ENCODE assay signal across 10 cellular contexts in genomic region chr12:89710873-89711179, GRCh38. TPM values are rescaled to one million over a fixed set of nuclear protein-coding genes. Genes with fewer than 3 reads are reported as not detected.
DNase-seq lines count a peak whose midpoint lies in the region; ATAC-seq, FAIRE-seq and TF ChIP-seq lines count a peak whose summit lies in the region.
"Had no signal": no experiment of that assay in that cellular context is flagged by ENCODE, and none has a peak within 500 bp of the region (broad histone marks: within the 10 kb centered on the region; RNA-seq: fewer than 3 reads in every experiment).

No MANE protein-coding gene starts in this region.

- no peaks in the 10 kb centered on the region for H3K36me3 Mint-ChIP-seq in astrocyte (ENCODE audit: low read depth, unreplicated experiment)

- TF ChIP-seq POLR2A in HepG2 (IDR thresholded peaks at IDR 0.05; ENCODE audit: insufficient read depth in 1 of 2, low read depth in 2 of 2, low read length in 2 of 2): no peak
- no peak for TF ChIP-seq POLR2A in right lobe of liver (IDR thresholded peaks at IDR 0.05)

- TF ChIP-seq EP300 in HepG2 (IDR thresholded peaks at IDR 0.05; ENCODE audit: low read depth in 2 of 2, low read length in 2 of 2): no peak
- TF ChIP-seq EP300 in HepG2 (CRISPR knock-in tag; IDR thresholded peaks at IDR 0.05; ENCODE audit: borderline replicate concordance): no peak

- H3K79me2 ChIP-seq in HepG2 (ENCODE audit: insufficient read depth, low read length) (peaks cover 26% of the 10 kb centered on the region), astrocyte (ENCODE audit: insufficient read depth, low read length) (peaks cover 26% of the 10 kb centered on the region)

- no peaks in the 10 kb centered on the region for H3K36me3 ChIP-seq in HepG2 (replicated peaks in 1 of 2; ENCODE audit: control insufficient read depth in 1 of 2, insufficient read depth in 2 of 2, low read length in 2 of 2)
- no peaks in the 10 kb centered on the region for H3K36me3 ChIP-seq in right lobe of liver
- H3K36me3 ChIP-seq in astrocyte (ENCODE audit: insufficient read depth, low read length): no peaks in the 10 kb centered on the region
- no peaks in the 10 kb centered on the region for H3K36me3 ChIP-seq in mesodermal cell (ENCODE audit: control insufficient read depth, insufficient read depth, low read length)
- H3K36me3 ChIP-seq: thyroid gland had no signal

- H3K9ac ChIP-seq in HepG2 (ENCODE audit: insufficient read depth, low read depth, low read length) (no peak overlapping the region), astrocyte (ENCODE audit: low read length) (peak overlapping the region; percentile 94)

- H3K4me3 ChIP-seq in HepG2 (replicated peaks in 1 of 3; ENCODE audit: insufficient read depth in 1 of 3, low read depth in 2 of 3, low read length in 3 of 3) (peak overlapping the region in 1 of 3 experiments; percentile 80; a peak in 2 of 6 replicates), right lobe of liver (peak overlapping the region in 1 of 3 donors; percentile 81), astrocyte (ENCODE audit: insufficient read depth, low read depth, low read length) (peak overlapping the region; percentile 75), mesodermal cell (ENCODE audit: extremely low read depth, insufficient read depth, low read length, poor library complexity, severe bottlenecking) (peak overlapping the region; percentile 88)

- no peak for DNase-seq in HepG2 (ENCODE audit: low spot score)
- no peak for DNase-seq in right lobe of liver
- DNase-seq in astrocyte (ENCODE audit: low read depth): no peak
- no peak for DNase-seq in inferior parietal cortex (ENCODE audit: extremely low spot score)
- no peak for DNase-seq in activated gamma-delta T cell treated with Interleukin-2 at 50 U/mL for 16 hours
- DNase-seq in AG08396 (ENCODE audit: low spot score): no peak
- no peak for DNase-seq in superior temporal gyrus (ENCODE audit: extremely low spot score)
- DNase-seq: NCI-H524, thyroid gland had no signal

- H3K4me1 Mint-ChIP-seq in astrocyte (ENCODE audit: low read depth, unreplicated experiment): peaks cover 6% of the 10 kb centered on the region

- H3K4me3 Mint-ChIP-seq in astrocyte (ENCODE audit: unreplicated experiment): peak overlapping the region; percentile 93

- H3K27me3 ChIP-seq in HepG2 (ENCODE audit: control insufficient read depth in 1 of 2, insufficient read depth in 2 of 2, low read length in 2 of 2) (no peaks in the 10 kb centered on the region; a peak in 1 of 5 replicates), right lobe of liver (no peaks in the 10 kb centered on the region), astrocyte (ENCODE audit: insufficient read depth, low read length) (no peaks in the 10 kb centered on the region)
- H3K27me3 ChIP-seq: thyroid gland had no signal

- H3K27me3 Mint-ChIP-seq in astrocyte (ENCODE audit: low read depth, unreplicated experiment): no peaks in the 10 kb centered on the region

- no peak overlapping the region for H3K27ac ChIP-seq in HepG2 (ENCODE audit: extremely low read length, insufficient read depth, low read length)
- H3K27ac ChIP-seq in right lobe of liver: no peak overlapping the region
- H3K27ac ChIP-seq in astrocyte (ENCODE audit: low read depth, low read length): no peak overlapping the region
- no peak overlapping the region for H3K27ac ChIP-seq in mesodermal cell (ENCODE audit: low read depth, low read length, severe bottlenecking)

- H4K20me1 ChIP-seq in HepG2 (ENCODE audit: insufficient read depth, low read length) (peaks cover 10% of the 10 kb centered on the region; the same call in 1 of the 2 replicates), astrocyte (ENCODE audit: insufficient read depth, low read length) (peaks cover 19% of the 10 kb centered on the region)

- CTCF ChIA-PET in HepG2 (lab: Yijun Ruan, JAX; ENCODE audit: low intra/inter-chr PET ratio, low total read pairs): no interaction called here

- H3K9me3 Mint-ChIP-seq in astrocyte (ENCODE audit: unreplicated experiment): peaks cover 12% of the 10 kb centered on the region

- 41% methylated on average over 2 of the region's 2 CpGs for WGBS in HepG2 (ENCODE audit: low lambda C conversion rate)
- 30% methylated on average over 2 of the region's 2 CpGs for WGBS in right lobe of liver (ENCODE audit: insufficient coverage, low coverage, low lambda C conversion rate, missing lambda C conversion rate)
- no CpG with 5 or more reads among the region's 2 CpGs for WGBS in mesodermal cell (ENCODE audit: insufficient coverage in 2 of 2), 2 experiments

- TF ChIP-seq CTCF in HepG2 (CRISPR knock-in tag; IDR thresholded peaks at IDR 0.05): no peak
- no peak for TF ChIP-seq CTCF in right lobe of liver (IDR thresholded peaks at IDR 0.05)
- no peak for TF ChIP-seq CTCF in astrocyte (IDR thresholded peaks at IDR 0.05; ENCODE audit: insufficient read depth, low read depth, low read length)

- H3K4me1 ChIP-seq in HepG2 (ENCODE audit: insufficient read depth, low read length): peaks cover 17% of the 10 kb centered on the region
- peaks cover 0 to 6% (median 0%) of the 10 kb centered on the region in 4 donors for H3K4me1 ChIP-seq in right lobe of liver
- no peaks in the 10 kb centered on the region for H3K4me1 ChIP-seq in astrocyte (ENCODE audit: insufficient read depth, low read length)
- peaks cover 5% of the 10 kb centered on the region for H3K4me1 ChIP-seq in mesodermal cell (ENCODE audit: control insufficient read depth, insufficient read depth, low read length, poor library complexity, severe bottlenecking)

- no peak overlapping the region for H2AFZ ChIP-seq in HepG2 (ENCODE audit: low read length)
- H2AFZ ChIP-seq in astrocyte (ENCODE audit: low read depth, low read length): no peak overlapping the region

- H3K4me2 ChIP-seq in HepG2 (ENCODE audit: low read depth, low read length) (peak overlapping the region; percentile 95; the same call in 1 of the 2 replicates), astrocyte (ENCODE audit: low read length) (peak overlapping the region; percentile 91)

- intact Hi-C loops in HepG2 (cut with micrococcal nuclease; ENCODE audit: unreplicated experiment) (no loop called here), right lobe of liver (cut with DNase I) (no loop called here)

- BruUV-seq in HepG2 (replicated peaks; lab: Mats Ljungman, UMichigan): no TSS peak

- in situ Hi-C loops in HepG2 (cut with HindIII; ENCODE audit: extremely low pct_ligation_motif_present, low pct_unique_long_range_greater_than_20kb): no loop called here

- no peak for TF ChIP-seq RAD21 in HepG2 (CRISPR knock-in tag; IDR thresholded peaks at IDR 0.05)

- no peak for ATAC-seq in HepG2
- ATAC-seq in right lobe of liver: no peak

- FAIRE-seq in HepG2 (lab: Jason Lieb, UNC) (no peak), astrocyte (lab: Jason Lieb, UNC) (no peak)

- no peaks in the 10 kb centered on the region for H3K9me3 ChIP-seq in HepG2 (ENCODE audit: low read length)
- H3K9me3 ChIP-seq in right lobe of liver: no peaks in the 10 kb centered on the region
- no peaks in the 10 kb centered on the region for H3K9me3 ChIP-seq in astrocyte (ENCODE audit: insufficient read depth, low read depth, low read length)
- peaks cover 14% of the 10 kb centered on the region for H3K9me3 ChIP-seq in mesodermal cell (ENCODE audit: control insufficient read depth, low read length)
- H3K9me3 ChIP-seq: thyroid gland had no signal

- no peak overlapping the region for H3K27ac Mint-ChIP-seq in astrocyte (ENCODE audit: unreplicated experiment)

- POLR2A ChIA-PET in HepG2 (lab: Yijun Ruan, JAX): interaction anchor here (3.0 kb wide), 1 partner anchor 77 kb away, joined by 22 read pairs; no protein-coding TSS in a partner anchor

TF ChIP-seq in HepG2, 621 proteins besides CTCF, POLR2A, EP300 and RAD21 (continues in another document):
- TF ChIP-seq NFKB2 (CRISPR knock-in tag; IDR thresholded peaks at IDR 0.05; ENCODE audit: borderline replicate concordance) (no peak), ZNF510 (CRISPR knock-in tag; IDR thresholded peaks at IDR 0.05; ENCODE audit: low read depth) (no peak), ZNF33B (CRISPR knock-in tag; IDR thresholded peaks at IDR 0.05) (no peak), ZKSCAN8 (CRISPR knock-in tag; IDR thresholded peaks at IDR 0.05; ENCODE audit: borderline replicate concordance) (no peak), ZNF724P (CRISPR knock-in tag; IDR thresholded peaks at IDR 0.05; ENCODE audit: borderline replicate concordance) (no peak), SMYD3 (CRISPR knock-in tag; IDR thresholded peaks at IDR 0.05) (no peak), ZFX (CRISPR knock-in tag; IDR thresholded peaks at IDR 0.05; ENCODE audit: low read depth) (no peak), ZNF274 (CRISPR knock-in tag; IDR thresholded peaks at IDR 0.05) (no peak)

RNA-seq across cellular contexts. Expression of gene ATP2B1, which starts 2.2 kb away (rescaled TPM):
- total RNA-seq in HepG2 (2016; rRNA removed; fragmentation: Illumina TruSeq; extraction: Trizol) (46.5 and 60.2 TPM in 2 replicates), right lobe of liver (10 to 100 TPM; 10.4 to 23.9 (median 17.6) TPM), astrocyte (48.9 and 54.7 TPM in 2 replicates)
- 8.5 and 11.5 TPM in 2 replicates for total RNA-seq in HepG2 (2016; cell fraction: cytosol; rRNA removed; fragmentation: Illumina TruSeq; extraction: Trizol; ENCODE audit: low read depth)
- total RNA-seq in HepG2 (2016; cell fraction: insoluble cytoplasmic fraction; rRNA removed; fragmentation: Illumina TruSeq; extraction: Trizol): 52.7 and 57.3 TPM in 2 replicates
- 14.5 and 16.1 TPM in 2 replicates for total RNA-seq in HepG2 (2016; cell fraction: membrane; rRNA removed; fragmentation: Illumina TruSeq; extraction: Trizol)
- 81.0 and 90.0 TPM in 2 replicates for total RNA-seq in HepG2 (2016; cell fraction: nucleus; rRNA removed; fragmentation: Illumina TruSeq; extraction: Trizol)
- 12.1 and 12.6 TPM in 2 replicates for polyA plus RNA-seq in HepG2 (2011; rRNA removed)
- polyA plus RNA-seq in HepG2 (2011; cell fraction: cytosol; rRNA removed): 3.3 and 7.0 TPM in 2 replicates
- 11.9 and 12.3 TPM in 2 replicates for polyA plus RNA-seq in HepG2 (2011; cell fraction: nucleus; rRNA removed)
- 30.7 and 30.9 TPM in 2 replicates for polyA plus RNA-seq in HepG2 (2012)
- 0.71 and 1.0 TPM in 2 replicates for polyA plus RNA-seq in HepG2 (2016; cell fraction: cytosol; fragmentation: Illumina TruSeq; extraction: Trizol; ENCODE audit: low read depth)
- 25.8 and 28.7 TPM in 2 replicates for polyA plus RNA-seq in HepG2 (2016; cell fraction: insoluble cytoplasmic fraction; fragmentation: Illumina TruSeq; extraction: Trizol; ENCODE audit: low read depth)
- polyA plus RNA-seq in HepG2 (2016; cell fraction: membrane; fragmentation: Illumina TruSeq; extraction: Trizol; ENCODE audit: low read depth): 3.3 and 4.5 TPM in 2 replicates
- 61.4 and 62.9 TPM in 2 replicates for polyA plus RNA-seq in HepG2 (2016; cell fraction: nucleus; fragmentation: Illumina TruSeq; extraction: Trizol; ENCODE audit: insufficient read depth, low read depth)
- 8.3 and 27.4 TPM in 2 replicates for polyA minus RNA-seq in HepG2 (2011; rRNA and poly(A)+ RNA removed; ENCODE audit: low replicate concordance)
- polyA minus RNA-seq in HepG2 (2011; cell fraction: cytosol; rRNA and poly(A)+ RNA removed): 22.0 and 22.2 TPM in 2 replicates
- 95.1 and 96.8 TPM in 2 replicates for polyA minus RNA-seq in HepG2 (2011; cell fraction: nucleus; rRNA and poly(A)+ RNA removed)
- polyA plus RNA-seq in mesodermal cell (2013, experiment 1 of 2): 91.4 TPM
- polyA plus RNA-seq in mesodermal cell (2013, experiment 2 of 2): 106 TPM
